Comparison of ENCODE assay signal across 8 cellular contexts in the genomic region with DNA sequence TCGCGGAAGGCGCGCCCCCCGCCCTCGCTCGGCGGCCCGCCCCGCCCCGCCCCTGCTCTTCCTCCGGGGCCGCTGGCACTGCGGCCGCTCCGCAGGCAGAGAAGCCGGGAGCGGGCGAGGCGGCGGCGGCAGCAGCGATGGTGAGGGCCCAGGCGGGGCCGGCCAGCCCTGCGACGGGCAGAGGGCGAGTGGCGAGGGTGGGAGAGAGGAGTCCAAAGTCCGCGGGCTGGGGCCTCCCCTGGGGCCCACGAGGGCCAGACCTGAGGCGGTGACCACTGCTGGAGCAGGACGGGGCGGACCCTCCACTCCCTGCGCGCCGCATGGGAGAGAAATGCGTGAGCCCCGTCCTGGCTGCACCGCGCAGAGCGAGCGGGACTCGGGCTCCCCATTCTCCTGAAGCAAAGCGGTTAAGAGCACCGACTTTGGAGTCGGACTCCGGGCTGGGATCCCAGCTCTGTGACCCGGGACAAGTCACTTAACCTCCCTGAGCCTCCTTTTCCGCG. TPM values are rescaled to one million over a fixed set of nuclear protein-coding genes. Genes with fewer than 3 reads are reported as not detected.
DNase-seq lines count a peak whose midpoint lies in the region; ATAC-seq, FAIRE-seq and TF ChIP-seq lines count a peak whose summit lies in the region.

A gene with protein sequence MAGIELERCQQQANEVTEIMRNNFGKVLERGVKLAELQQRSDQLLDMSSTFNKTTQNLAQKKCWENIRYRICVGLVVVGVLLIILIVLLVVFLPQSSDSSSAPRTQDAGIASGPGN (plus strand): TSS at position 78 of the 503 bp plus-strand sequence. CDS start 60 bp downstream, at position 138.

- TF ChIP-seq POLR2A in HepG2 (IDR thresholded peaks at IDR 0.05; ENCODE audit: insufficient read depth in 1 of 2, low read depth in 2 of 2, low read length in 2 of 2): peak in 1 of 2 experiments; percentile 79; a peak in 3 of 4 replicates

- H3K4me3 Mint-ChIP-seq in CD14-positive monocyte: peak within 1 kb of the TSS; percentile 83 to 92

- no peak for FAIRE-seq in HepG2 (lab: Jason Lieb, UNC)

- peak within 1 kb of the TSS; percentile 69 for H3K4me3 ChIP-seq in choroid plexus epithelial cell (ENCODE audit: low read depth, low read length)
- peak within 1 kb of the TSS; percentile 64 to 83 (median 65) for H3K4me3 ChIP-seq in HepG2 (replicated peaks in 1 of 3; ENCODE audit: insufficient read depth in 1 of 3, low read depth in 2 of 3, low read length in 3 of 3)

- DNase-seq in CD14-positive monocyte (ENCODE audit: low spot score) (no peak), RPMI7951 (ENCODE audit: low read depth) (peak; percentile 46), choroid plexus epithelial cell (ENCODE audit: low read depth) (no peak), HepG2 (ENCODE audit: low spot score) (peak; percentile 79), GOT3 (lab: John Stamatoyannopoulos, UW) (no peak), NCI-H2029 (lab: John Stamatoyannopoulos, UW) (no peak)

- H3K4me2 ChIP-seq in HepG2 (ENCODE audit: low read depth, low read length): peak within 1 kb of the TSS; percentile 100

- BruUV-seq in HepG2 (replicated peaks; lab: Mats Ljungman, UMichigan): no TSS peak

- no peak within 1 kb of the TSS for H2AFZ ChIP-seq in HepG2 (ENCODE audit: low read length)

- CTCF ChIA-PET in HepG2 (lab: Yijun Ruan, JAX; ENCODE audit: low intra/inter-chr PET ratio, low total read pairs): no interaction called here

- peak within 1 kb of the TSS; percentile 87 to 93 (median 92) for H3K27ac Mint-ChIP-seq in CD14-positive monocyte

- H3K79me2 ChIP-seq in HepG2 (ENCODE audit: insufficient read depth, low read length): peaks cover 1% of the 10 kb centered on the region

- WGBS in HepG2 (ENCODE audit: low lambda C conversion rate): 0% methylated on average over 20 of the region's 52 CpGs

- peaks cover 0 to 7% of the 10 kb centered on the region in 2 experiments; a peak in 4 of 5 replicates for H3K36me3 ChIP-seq in HepG2 (replicated peaks in 1 of 2; ENCODE audit: control insufficient read depth in 1 of 2, insufficient read depth in 2 of 2, low read length in 2 of 2)

- intact Hi-C loops in CD14-positive monocyte (cut with micrococcal nuclease) (no loop called here), HepG2 (cut with micrococcal nuclease; ENCODE audit: unreplicated experiment) (loop anchor here (2.0 kb wide), 2 partner anchors 26 to 32 kb away; a partner anchor contains a TSS)

- peak within 1 kb of the TSS; percentile 96 for H3K9ac ChIP-seq in HepG2 (ENCODE audit: insufficient read depth, low read depth, low read length)

- POLR2A ChIA-PET in HepG2 (lab: Yijun Ruan, JAX): interaction anchor here (0.8 to 22.7 kb wide), 14 partner anchors 15 to 259 kb away, joined by 3 to 795 read pairs (median 4); a partner anchor contains a TSS

- TF ChIP-seq RAD21 in HepG2 (CRISPR knock-in tag; IDR thresholded peaks at IDR 0.05): peak; percentile 56

- no peaks in the 10 kb centered on the region for H3K9me3 Mint-ChIP-seq in CD14-positive monocyte

- peaks cover 0 to 2% (median 0%) of the 10 kb centered on the region in 3 donors for H3K27me3 Mint-ChIP-seq in CD14-positive monocyte (ENCODE audit: low read depth in 3 of 3)

- in situ Hi-C loops in HepG2 (cut with HindIII; ENCODE audit: extremely low pct_ligation_motif_present, low pct_unique_long_range_greater_than_20kb): no loop called here

- H3K9me3 ChIP-seq in HepG2 (ENCODE audit: low read length): no peaks in the 10 kb centered on the region

- H3K4me1 ChIP-seq in HepG2 (ENCODE audit: insufficient read depth, low read length): peaks cover 80% of the 10 kb centered on the region

- peaks cover 26 to 37% of the 10 kb centered on the region in 2 donors for H3K36me3 Mint-ChIP-seq in CD14-positive monocyte

- H3K27me3 ChIP-seq in HepG2 (ENCODE audit: control insufficient read depth in 1 of 2, insufficient read depth in 2 of 2, low read length in 2 of 2): no peaks in the 10 kb centered on the region

- TF ChIP-seq EP300 in HepG2 (IDR thresholded peaks at IDR 0.05; ENCODE audit: low read depth in 2 of 2, low read length in 2 of 2): peak in 1 of 2 experiments; percentile 82; a peak in 2 of 4 replicates
- peak; percentile 48; the same call in 1 of the 2 replicates for TF ChIP-seq EP300 in HepG2 (CRISPR knock-in tag; IDR thresholded peaks at IDR 0.05; ENCODE audit: borderline replicate concordance)

- ATAC-seq in GM21515 (IDR thresholded peaks at IDR 0.05; ENCODE audit: unreplicated experiment) (peak; percentile 26), HepG2 (peak; percentile 81)

- H3K27ac ChIP-seq in HepG2 (ENCODE audit: extremely low read length, insufficient read depth, low read length) (peak within 1 kb of the TSS; percentile 99), temporal lobe (ENCODE audit: low read depth, low read length) (peak within 1 kb of the TSS; percentile 50)

- TF ChIP-seq CTCF in CD14-positive monocyte (IDR thresholded peaks at IDR 0.05) (no peak), choroid plexus epithelial cell (conservative IDR thresholded peaks at IDR 0.05; ENCODE audit: low read depth, low read length) (no peak), HepG2 (CRISPR knock-in tag; IDR thresholded peaks at IDR 0.05) (peak; percentile 25)

- no peaks in the 10 kb centered on the region for H4K20me1 ChIP-seq in HepG2 (ENCODE audit: insufficient read depth, low read length)

- peaks cover 85% of the 10 kb centered on the region for H3K4me1 Mint-ChIP-seq in CD14-positive monocyte

TF ChIP-seq in HepG2, 621 proteins besides CTCF, POLR2A, EP300 and RAD21 (continues in another document):
- no peak for TF ChIP-seq PRPF4 (IDR thresholded peaks at IDR 0.05; ENCODE audit: low read depth, low read length, poor library complexity, severe bottlenecking)
- peak; percentile 99 for TF ChIP-seq BRD4 (CRISPR knock-in tag; IDR thresholded peaks at IDR 0.05)
- no peak; the same call in 1 of the 2 replicates for TF ChIP-seq FOXJ3 (CRISPR knock-in tag; IDR thresholded peaks at IDR 0.05; ENCODE audit: borderline replicate concordance)
- TF ChIP-seq ZNF777 (CRISPR knock-in tag; IDR thresholded peaks at IDR 0.05): peak; percentile 98
- peak; percentile 90 for TF ChIP-seq HNRNPK (IDR thresholded peaks at IDR 0.05; ENCODE audit: low read depth, low read length, poor library complexity, severe bottlenecking)
- TF ChIP-seq ZFYVE20 (CRISPR knock-in tag; IDR thresholded peaks at IDR 0.05; ENCODE audit: borderline replicate concordance, low read depth): no peak
- TF ChIP-seq, protein P1, sequence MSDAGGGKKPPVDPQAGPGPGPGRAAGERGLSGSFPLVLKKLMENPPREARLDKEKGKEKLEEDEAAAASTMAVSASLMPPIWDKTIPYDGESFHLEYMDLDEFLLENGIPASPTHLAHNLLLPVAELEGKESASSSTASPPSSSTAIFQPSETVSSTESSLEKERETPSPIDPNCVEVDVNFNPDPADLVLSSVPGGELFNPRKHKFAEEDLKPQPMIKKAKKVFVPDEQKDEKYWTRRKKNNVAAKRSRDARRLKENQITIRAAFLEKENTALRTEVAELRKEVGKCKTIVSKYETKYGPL (CRISPR knock-in tag; IDR thresholded peaks at IDR 0.05): no peak; the same call in 1 of the 2 replicates
- peak; percentile 93 for TF ChIP-seq MED13 (CRISPR knock-in tag; IDR thresholded peaks at IDR 0.05)
- TF ChIP-seq ZSCAN25 (CRISPR knock-in tag; IDR thresholded peaks at IDR 0.05): peak; percentile 98
- TF ChIP-seq ZNF883 (CRISPR knock-in tag; IDR thresholded peaks at IDR 0.05; ENCODE audit: not compliant biosample characterization): peak; percentile 69
- TF ChIP-seq JDP2 (CRISPR knock-in tag; IDR thresholded peaks at IDR 0.05; ENCODE audit: borderline replicate concordance): no peak; the same call in 1 of the 2 replicates
- TF ChIP-seq, protein P2, sequence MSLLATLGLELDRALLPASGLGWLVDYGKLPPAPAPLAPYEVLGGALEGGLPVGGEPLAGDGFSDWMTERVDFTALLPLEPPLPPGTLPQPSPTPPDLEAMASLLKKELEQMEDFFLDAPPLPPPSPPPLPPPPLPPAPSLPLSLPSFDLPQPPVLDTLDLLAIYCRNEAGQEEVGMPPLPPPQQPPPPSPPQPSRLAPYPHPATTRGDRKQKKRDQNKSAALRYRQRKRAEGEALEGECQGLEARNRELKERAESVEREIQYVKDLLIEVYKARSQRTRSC (CRISPR knock-in tag; IDR thresholded peaks at IDR 0.05; ENCODE audit: low read depth): 0 out of 2 replicates have a peak, but pooled peaks have one; percentile 57
- TF ChIP-seq ZMYM4 (CRISPR knock-in tag; IDR thresholded peaks at IDR 0.05): peak; percentile 59
- TF ChIP-seq ZNF564 (CRISPR knock-in tag; IDR thresholded peaks at IDR 0.05): peak; percentile 93
- no peak for TF ChIP-seq KDM1A (CRISPR knock-in tag; IDR thresholded peaks at IDR 0.05)

RNA-seq across cellular contexts. Expression of the gene that starts here (rescaled TPM):
- polyA plus RNA-seq in CD14-positive monocyte (100 to 1,000 TPM; 171 to 251 TPM), HepG2 (2011; rRNA removed) (56.7 and 68.6 TPM in 2 replicates)
- 25.7 and 33.6 TPM in 2 replicates for total RNA-seq in RPMI7951 (2014; rRNA removed; shearing (Covaris generic))
- total RNA-seq in HepG2 (2016; rRNA removed; fragmentation: Illumina TruSeq; extraction: Trizol) (7.2 and 9.0 TPM in 2 replicates), temporal lobe (3.4 TPM)
- total RNA-seq in HepG2 (2016; cell fraction: cytosol; rRNA removed; fragmentation: Illumina TruSeq; extraction: Trizol; ENCODE audit: low read depth): 13.9 and 18.3 TPM in 2 replicates
- total RNA-seq in HepG2 (2016; cell fraction: insoluble cytoplasmic fraction; rRNA removed; fragmentation: Illumina TruSeq; extraction: Trizol): 7.1 and 9.2 TPM in 2 replicates
- 12.5 and 15.9 TPM in 2 replicates for total RNA-seq in HepG2 (2016; cell fraction: membrane; rRNA removed; fragmentation: Illumina TruSeq; extraction: Trizol)
- total RNA-seq in HepG2 (2016; cell fraction: nucleus; rRNA removed; fragmentation: Illumina TruSeq; extraction: Trizol): 3.2 and 4.0 TPM in 2 replicates
- polyA plus RNA-seq in HepG2 (2011; cell fraction: cytosol; rRNA removed): 87.7 and 90.8 TPM in 2 replicates
- 35.8 and 44.7 TPM in 2 replicates for polyA plus RNA-seq in HepG2 (2011; cell fraction: nucleus; rRNA removed)
- 39.4 and 46.3 TPM in 2 replicates for polyA plus RNA-seq in HepG2 (2012)
- 27.3 and 33.3 TPM in 2 replicates for polyA plus RNA-seq in HepG2 (2016; cell fraction: cytosol; fragmentation: Illumina TruSeq; extraction: Trizol; ENCODE audit: low read depth)
- 20.9 and 22.2 TPM in 2 replicates for polyA plus RNA-seq in HepG2 (2016; cell fraction: insoluble cytoplasmic fraction; fragmentation: Illumina TruSeq; extraction: Trizol; ENCODE audit: low read depth)
- polyA plus RNA-seq in HepG2 (2016; cell fraction: membrane; fragmentation: Illumina TruSeq; extraction: Trizol; ENCODE audit: low read depth): 21.7 and 27.9 TPM in 2 replicates
- polyA plus RNA-seq in HepG2 (2016; cell fraction: nucleus; fragmentation: Illumina TruSeq; extraction: Trizol; ENCODE audit: insufficient read depth, low read depth): 11.7 and 13.5 TPM in 2 replicates
- polyA minus RNA-seq in HepG2 (2011; rRNA and poly(A)+ RNA removed; ENCODE audit: low replicate concordance): 5.5 and 44.4 TPM in 2 replicates
- polyA minus RNA-seq in HepG2 (2011; cell fraction: cytosol; rRNA and poly(A)+ RNA removed): 7.3 and 9.1 TPM in 2 replicates
- polyA minus RNA-seq in HepG2 (2011; cell fraction: nucleus; rRNA and poly(A)+ RNA removed): 2.0 and 4.9 TPM in 2 replicates

Comparison
In these comparisons a context has a peak if more than half of its experiments do, and no peak if none do; other contexts are left out.
1. DNase-seq: peak in RPMI7951 (single experiment) and HepG2 (single experiment); none in CD14-positive monocyte (single experiment), choroid plexus epithelial cell (single experiment), GOT3 (single experiment) and NCI-H2029 (single experiment).